1 cellular context compared by ENCODE assay signal in the genomic region with DNA sequence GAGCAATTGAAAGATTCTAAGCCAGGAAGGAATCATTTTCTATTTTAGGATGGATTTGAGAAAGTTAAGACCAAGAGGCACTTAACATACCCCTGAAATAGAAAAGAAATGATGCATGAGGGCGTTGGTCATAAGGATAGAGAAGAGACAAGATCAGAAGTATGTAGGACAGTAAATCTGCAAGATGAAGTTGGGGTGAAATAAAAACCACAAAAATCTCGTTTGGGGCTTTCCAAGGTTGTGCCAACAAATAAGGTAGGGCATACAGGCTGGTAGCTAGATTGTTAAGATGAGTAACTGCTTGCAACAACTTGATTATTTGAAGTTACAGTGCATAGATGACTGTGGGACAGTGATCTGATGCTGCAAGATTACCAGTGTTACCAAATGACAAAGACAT.
TF ChIP-seq lines count a peak whose summit lies in the region.

No MANE protein-coding gene starts in this region.

TF ChIP-seq in HCT116, 20 proteins besides CTCF, POLR2A, EP300 and RAD21 (continued from another document):
- TF ChIP-seq, protein P1, sequence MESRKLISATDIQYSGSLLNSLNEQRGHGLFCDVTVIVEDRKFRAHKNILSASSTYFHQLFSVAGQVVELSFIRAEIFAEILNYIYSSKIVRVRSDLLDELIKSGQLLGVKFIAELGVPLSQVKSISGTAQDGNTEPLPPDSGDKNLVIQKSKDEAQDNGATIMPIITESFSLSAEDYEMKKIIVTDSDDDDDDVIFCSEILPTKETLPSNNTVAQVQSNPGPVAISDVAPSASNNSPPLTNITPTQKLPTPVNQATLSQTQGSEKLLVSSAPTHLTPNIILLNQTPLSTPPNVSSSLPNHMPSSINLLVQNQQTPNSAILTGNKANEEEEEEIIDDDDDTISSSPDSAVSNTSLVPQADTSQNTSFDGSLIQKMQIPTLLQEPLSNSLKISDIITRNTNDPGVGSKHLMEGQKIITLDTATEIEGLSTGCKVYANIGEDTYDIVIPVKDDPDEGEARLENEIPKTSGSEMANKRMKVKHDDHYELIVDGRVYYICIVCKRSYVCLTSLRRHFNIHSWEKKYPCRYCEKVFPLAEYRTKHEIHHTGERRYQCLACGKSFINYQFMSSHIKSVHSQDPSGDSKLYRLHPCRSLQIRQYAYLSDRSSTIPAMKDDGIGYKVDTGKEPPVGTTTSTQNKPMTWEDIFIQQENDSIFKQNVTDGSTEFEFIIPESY (IDR thresholded peaks at IDR 0.05; ENCODE audit: extremely low read depth, insufficient replicate concordance, low read length) = no peak
- no peak for TF ChIP-seq CBX3 (IDR thresholded peaks at IDR 0.05; ENCODE audit: low read depth)
- TF ChIP-seq TCF7L2 (IDR thresholded peaks at IDR 0.05; ENCODE audit: borderline replicate concordance, extremely low read depth, insufficient read depth, insufficient read length) = no peak
- TF ChIP-seq EGR1 (IDR thresholded peaks at IDR 0.05; ENCODE audit: low read depth) = no peak
- no peak for TF ChIP-seq EZH2phosphoT487 (IDR thresholded peaks at IDR 0.05; ENCODE audit: borderline replicate concordance)
